ENCODE assay signal across 8 cellular contexts in genomic region chr7:143416565-143417149, GRCh38. TPM values are rescaled to one million over a fixed set of nuclear protein-coding genes. Genes with fewer than 3 reads are reported as not detected.
DNase-seq lines count a peak whose midpoint lies in the region; ATAC-seq and TF ChIP-seq lines count a peak whose summit lies in the region.

No MANE protein-coding gene starts in this region.

- H2AFZ ChIP-seq in SK-N-SH (ENCODE audit: low read depth) = no peak overlapping the region; the same call in 1 of the 2 replicates
- H2AFZ ChIP-seq in fibroblast of lung (ENCODE audit: low read length) = no peak overlapping the region

- peak; percentile 90 for TF ChIP-seq RAD21 in SK-N-SH (IDR thresholded peaks at IDR 0.05; ENCODE audit: low read length)

- H3K9me2 ChIP-seq in SK-N-SH = no peaks in the 10 kb centered on the region

- ATAC-seq in GM18505 (IDR thresholded peaks at IDR 0.05; ENCODE audit: unreplicated experiment) = no peak

- no peaks in the 10 kb centered on the region for H3K9me3 ChIP-seq in SK-N-SH
- no peaks in the 10 kb centered on the region for H3K9me3 ChIP-seq in fibroblast of lung (ENCODE audit: control insufficient read depth, insufficient read depth, low read depth, low read length)

- H3K4me1 ChIP-seq in SK-N-SH (ENCODE audit: control insufficient read depth in 1 of 2, insufficient read depth in 2 of 2, low read depth in 1 of 2, low read length in 1 of 2) (peaks cover 0 to 12% of the 10 kb centered on the region in 2 experiments; a peak in 2 of 4 replicates), fibroblast of lung (ENCODE audit: control insufficient read depth, extremely low read depth, insufficient read depth, low read length) (no peaks in the 10 kb centered on the region)

- no peak overlapping the region for H3K4me3 Mint-ChIP-seq in progenitor cell of endocrine pancreas (ENCODE audit: low read depth)

- CTCF ChIA-PET in SK-N-SH (lab: Yijun Ruan, JAX) = interaction anchor here (0.7 to 5.8 kb wide), 38 partner anchors 8 to 509 kb away, joined by 3 to 125 read pairs (median 4); partner anchors contain the start of genes GSTK1 and ZYX

- H3K27ac Mint-ChIP-seq in progenitor cell of endocrine pancreas = no peak overlapping the region

- H3K4me2 ChIP-seq in SK-N-SH (peak overlapping the region; percentile 32; the same call in 1 of the 2 replicates), fibroblast of lung (ENCODE audit: extremely low read depth, insufficient read depth, low read length) (no peak overlapping the region)

- H3K9ac ChIP-seq in SK-N-SH (no peak overlapping the region), fibroblast of lung (ENCODE audit: insufficient read depth, low read length) (no peak overlapping the region)

- H3F3A ChIP-seq in SK-N-SH (replicated peaks; ENCODE audit: insufficient read depth) = peaks cover 9% of the 10 kb centered on the region

- TF ChIP-seq EP300 in SK-N-SH (IDR thresholded peaks at IDR 0.05; ENCODE audit: borderline replicate concordance in 1 of 2, low read depth in 1 of 2, low read length in 1 of 2) = no peak

- H3K79me2 ChIP-seq in SK-N-SH (ENCODE audit: insufficient read depth) (no peaks in the 10 kb centered on the region), fibroblast of lung (ENCODE audit: control insufficient read depth, insufficient read depth, low read length) (no peaks in the 10 kb centered on the region)

- H4K20me1 ChIP-seq in SK-N-SH (ENCODE audit: insufficient read depth) (no peaks in the 10 kb centered on the region), fibroblast of lung (ENCODE audit: control insufficient read depth, extremely low read depth, insufficient read depth, low read length) (no peaks in the 10 kb centered on the region)

- peaks cover 21% of the 10 kb centered on the region for H3K4me1 Mint-ChIP-seq in progenitor cell of endocrine pancreas (ENCODE audit: low read depth)

- H3K9me3 Mint-ChIP-seq in progenitor cell of endocrine pancreas (ENCODE audit: low read depth) = no peaks in the 10 kb centered on the region

- H3K36me3 ChIP-seq in SK-N-SH (replicated peaks in 1 of 2; ENCODE audit: control insufficient read depth in 1 of 2, insufficient read depth in 2 of 2, low read length in 1 of 2) (no peaks in the 10 kb centered on the region), fibroblast of lung (ENCODE audit: control insufficient read depth, insufficient read depth, low read length) (no peaks in the 10 kb centered on the region)

- POLR2A ChIA-PET in SK-N-SH (lab: Yijun Ruan, JAX) = no interaction called here

- DNase-seq in AG09319 (ENCODE audit: extremely low read depth, low read depth) (no peak), Kasumi-1 (lab: John Stamatoyannopoulos, UW) (peak; percentile 68 to 77), SK-N-SH (peak; percentile 82), fibroblast of lung (ENCODE audit: low read depth in 2 of 2) (peak; percentile 23 to 73), progenitor cell of endocrine pancreas (ENCODE audit: low spot score, unreplicated experiment) (no peak), Ammon's horn (ENCODE audit: low spot score) (no peak)

- H3K27me3 Mint-ChIP-seq in progenitor cell of endocrine pancreas = peaks cover 3% of the 10 kb centered on the region

- no peak overlapping the region for H3K4me3 ChIP-seq in SK-N-SH (ENCODE audit: low read depth in 2 of 2, low read length in 1 of 2)
- no peak overlapping the region for H3K4me3 ChIP-seq in fibroblast of lung (replicated peaks in 1 of 4; ENCODE audit: control extremely low read depth in 1 of 4, insufficient read depth in 1 of 4, low read depth in 3 of 4, low read length in 4 of 4)

- H3K27me3 ChIP-seq in SK-N-SH (ENCODE audit: insufficient read depth) = no peaks in the 10 kb centered on the region
- H3K27me3 ChIP-seq in fibroblast of lung (ENCODE audit: control insufficient read depth, insufficient read depth, low read length) = no peaks in the 10 kb centered on the region

- TF ChIP-seq POLR2A in GM18505 (IDR thresholded peaks at IDR 0.05; ENCODE audit: borderline replicate concordance, extremely low read depth, insufficient read depth, insufficient read length) = no peak

- H3K27ac ChIP-seq in SK-N-SH (ENCODE audit: low read depth in 2 of 2, low read length in 1 of 2) (peak overlapping the region in 1 of 2 experiments; percentile 76; a peak in 2 of 4 replicates), fibroblast of lung (ENCODE audit: insufficient read depth, low read length) (no peak overlapping the region)

- no peaks in the 10 kb centered on the region for H3K36me3 Mint-ChIP-seq in progenitor cell of endocrine pancreas (ENCODE audit: insufficient read depth)

- peak; percentile 62 for TF ChIP-seq CTCF in AG09319 (IDR thresholded peaks at IDR 0.05; ENCODE audit: low read depth, low read length)
- peak; percentile 60 for TF ChIP-seq CTCF in GM12872 (IDR thresholded peaks at IDR 0.05; ENCODE audit: insufficient read depth, low read depth, low read length)
- peak; percentile 98 for TF ChIP-seq CTCF in SK-N-SH (IDR thresholded peaks at IDR 0.05)
- peak; percentile 72 to 78 for TF ChIP-seq CTCF in fibroblast of lung (conservative IDR thresholded peaks at IDR 0.05 in 1 of 2, IDR thresholded peaks at IDR 0.05 in 1 of 2; ENCODE audit: low read depth in 1 of 2, low read length in 2 of 2)
- TF ChIP-seq CTCF in progenitor cell of endocrine pancreas (IDR thresholded peaks at IDR 0.05; ENCODE audit: unreplicated experiment) = peak; percentile 79

- WGBS in SK-N-SH (ENCODE audit: low lambda C conversion rate) = 1% methylated on average over 3 of the region's 3 CpGs

TF ChIP-seq in SK-N-SH, 30 proteins besides CTCF, POLR2A, EP300 and RAD21:
- no peak for TF ChIP-seq MAX (IDR thresholded peaks at IDR 0.05; ENCODE audit: low read depth)
- peak; percentile 79 for TF ChIP-seq SMC3 (IDR thresholded peaks at IDR 0.05; ENCODE audit: low read depth, low read length)
- no peak for TF ChIP-seq TEAD4 (IDR thresholded peaks at IDR 0.05; ENCODE audit: borderline replicate concordance, insufficient read depth)
- no peak for TF ChIP-seq RXRA (IDR thresholded peaks at IDR 0.05; ENCODE audit: borderline replicate concordance, low read depth)
- TF ChIP-seq MEF2A (IDR thresholded peaks at IDR 0.05; ENCODE audit: borderline replicate concordance, low read depth) = no peak
- 0 out of 2 replicates have a peak, but pooled peaks have one; percentile 21 for TF ChIP-seq RCOR1 (IDR thresholded peaks at IDR 0.05; ENCODE audit: low read length)
- no peak for TF ChIP-seq FOXJ3 (CRISPR knock-in tag; IDR thresholded peaks at IDR 0.05)
- no peak; the same call in 1 of the 2 replicates for TF ChIP-seq FOSL2 (IDR thresholded peaks at IDR 0.05; ENCODE audit: borderline replicate concordance, low read depth)
TF ChIP-seq in SK-N-SH: peak in this region for 2.

RNA-seq across cellular contexts. Expression of gene EPHA1, which starts 8.0 kb away (rescaled TPM):
- polyA plus RNA-seq in SK-N-SH (2012; rRNA removed) (0.26 and 0.49 TPM in 2 replicates), fibroblast of lung (0.05 and 0.09 TPM in 2 replicates)
- polyA plus RNA-seq in SK-N-SH (2012; cell fraction: cytosol; rRNA removed) = 0.19 and 0.28 TPM in 2 replicates
- polyA plus RNA-seq in SK-N-SH (2012; cell fraction: nucleus; rRNA removed) = 0.64 and 1.0 TPM in 2 replicates
- total RNA-seq in fibroblast of lung (under 0.01 and 0.26 TPM in 2 replicates), progenitor cell of endocrine pancreas (54.4 and 56.3 TPM in 2 replicates)
- 0.89 and 2.2 TPM in 2 replicates for polyA plus RNA-seq in fibroblast of lung (2012)
- polyA minus RNA-seq in fibroblast of lung (ENCODE audit: low replicate concordance) = 2.7 TPM in 1 of 2 replicates, not detected in the other

RNA-seq across cellular contexts. Expression of gene TAS2R60, which starts 26.6 kb away (rescaled TPM):
- polyA plus RNA-seq in SK-N-SH (2012; rRNA removed) (0.10 TPM in 1 of 2 replicates, not detected in the other), fibroblast of lung (not detected in 2 replicates)
- polyA plus RNA-seq in SK-N-SH (2012; cell fraction: cytosol; rRNA removed) = 0.05 and 0.10 TPM in 2 replicates
- polyA plus RNA-seq in SK-N-SH (2012; cell fraction: nucleus; rRNA removed) = 0.18 and 0.27 TPM in 2 replicates
- total RNA-seq in fibroblast of lung (not detected in 2 replicates), progenitor cell of endocrine pancreas (not detected in 2 replicates)
- polyA plus RNA-seq in fibroblast of lung (2012) = not detected in 2 replicates
- polyA minus RNA-seq in fibroblast of lung (ENCODE audit: low replicate concordance) = not detected in 2 replicates

RNA-seq across cellular contexts. Expression of gene ZYX, which starts 35.5 kb away (rescaled TPM):
- polyA plus RNA-seq in SK-N-SH (2012; rRNA removed) (124 and 271 TPM in 2 replicates), fibroblast of lung (85.6 and 131 TPM in 2 replicates)
- 159 and 266 TPM in 2 replicates for polyA plus RNA-seq in SK-N-SH (2012; cell fraction: cytosol; rRNA removed)
- polyA plus RNA-seq in SK-N-SH (2012; cell fraction: nucleus; rRNA removed) = 593 and 733 TPM in 2 replicates
- total RNA-seq in fibroblast of lung (16.9 and 33.5 TPM in 2 replicates), progenitor cell of endocrine pancreas (65.4 and 69.0 TPM in 2 replicates)
- 452 and 642 TPM in 2 replicates for polyA plus RNA-seq in fibroblast of lung (2012)
- 1,191 and 1,574 TPM in 2 replicates for polyA minus RNA-seq in fibroblast of lung (ENCODE audit: low replicate concordance)

RNA-seq across cellular contexts. Expression of gene FAM131B, which starts 54.1 kb away (rescaled TPM):
- polyA plus RNA-seq in SK-N-SH (2012; rRNA removed) (43.6 and 50.1 TPM in 2 replicates), fibroblast of lung (2.0 and 4.8 TPM in 2 replicates)
- polyA plus RNA-seq in SK-N-SH (2012; cell fraction: cytosol; rRNA removed) = 22.3 and 35.7 TPM in 2 replicates
- 47.8 and 56.9 TPM in 2 replicates for polyA plus RNA-seq in SK-N-SH (2012; cell fraction: nucleus; rRNA removed)
- total RNA-seq in fibroblast of lung (3.8 and 4.4 TPM in 2 replicates), progenitor cell of endocrine pancreas (2.3 and 3.7 TPM in 2 replicates)
- polyA plus RNA-seq in fibroblast of lung (2012) = 1.9 and 4.0 TPM in 2 replicates
- 8.6 and 36.6 TPM in 2 replicates for polyA minus RNA-seq in fibroblast of lung (ENCODE audit: low replicate concordance)

Comparison
In these comparisons a context has a peak if more than half of its experiments do, and no peak if none do; other contexts are left out.
1. DNase-seq: peak in Kasumi-1 (2 of 2), SK-N-SH (single experiment) and fibroblast of lung (2 of 2); none in AG09319 (single experiment), progenitor cell of endocrine pancreas (single experiment) and Ammon's horn (single experiment).
2. RNA of gene EPHA1, which starts 8.0 kb away (total RNA-seq): 54.4 to 56.3 TPM in progenitor cell of endocrine pancreas; under 0.01 to 0.26 TPM in fibroblast of lung; every median in the first group is over 10 times any median in the second.
3. Peak in every context shown above with its lines, with median percentiles within 50 percentile points of each other: CTCF ChIP-seq.